Comparison of ENCODE assay signal across 8 cellular contexts in genomic region chr20:3046677-3047462, GRCh38. TPM values are rescaled to one million over a fixed set of nuclear protein-coding genes. Genes with fewer than 3 reads are reported as not detected.
A peak's percentile ranks its signal among the peaks of the same experiment; 100 is the strongest.
DNase-seq lines count a peak whose midpoint lies in the region; FAIRE-seq and TF ChIP-seq lines count a peak whose summit lies in the region.

No MANE protein-coding gene starts in this region.

- H3K36me3 ChIP-seq in MG63: peaks cover 7% of the 10 kb centered on the region
- peaks cover 39% of the 10 kb centered on the region for H3K36me3 ChIP-seq in WERI-Rb-1
- no peaks in the 10 kb centered on the region for H3K36me3 ChIP-seq in prostate gland

- intact Hi-C loops in prostate gland (cut with DNase I): no loop called here

- no peak for TF ChIP-seq CTCF in GM12865 (IDR thresholded peaks at IDR 0.05; ENCODE audit: insufficient read depth, low read depth, low read length, missing control alignments)
- no peak for TF ChIP-seq CTCF in WERI-Rb-1 (IDR thresholded peaks at IDR 0.05; ENCODE audit: low read depth, low read length)
- TF ChIP-seq CTCF in fibroblast of villous mesenchyme (IDR thresholded peaks at IDR 0.05; ENCODE audit: insufficient read depth, low read depth, low read length): no peak
- no peak for TF ChIP-seq CTCF in prostate gland (IDR thresholded peaks at IDR 0.05)

- TF ChIP-seq POLR2A in prostate gland (IDR thresholded peaks at IDR 0.05) (no peak), H54 (IDR thresholded peaks at IDR 0.05; ENCODE audit: low read depth, low read length) (no peak), erythroblast (IDR thresholded peaks at IDR 0.05; ENCODE audit: low read length) (no peak)

- H3K27ac ChIP-seq in WERI-Rb-1 (peak overlapping the region; percentile 89), prostate gland (peak overlapping the region; percentile 90 to 96)

- H3K4me3 ChIP-seq in GM12865 (ENCODE audit: low read depth, low read length) (peak overlapping the region; percentile 84), MG63 (peak overlapping the region; percentile 71), WERI-Rb-1 (ENCODE audit: low read depth, low read length) (peak overlapping the region; percentile 73), fibroblast of villous mesenchyme (ENCODE audit: low read depth, low read length) (peak overlapping the region; percentile 82), prostate gland (peak overlapping the region; percentile 83 to 93)

- peak; percentile 42 for DNase-seq in GM12865 (ENCODE audit: low read depth)
- DNase-seq in MG63: no peak
- DNase-seq in WERI-Rb-1: peak; percentile 27
- DNase-seq in fibroblast of villous mesenchyme (ENCODE audit: low read depth): no peak
- peak; percentile 24 for DNase-seq in prostate gland (ENCODE audit: low spot score)
- DNase-seq in H54 (ENCODE audit: insufficient read length, low spot score): no peak
- no peak for DNase-seq in erythroblast (lab: John Stamatoyannopoulos, UW)
- no peak for DNase-seq in OCI-M2 (lab: John Stamatoyannopoulos, UW; ENCODE audit: unreplicated experiment)

- H3K4me1 ChIP-seq in prostate gland (replicated peaks): peaks cover 8% of the 10 kb centered on the region

- WGBS in prostate gland: 34% methylated on average over 38 of the region's 39 CpGs

- no peaks in the 10 kb centered on the region for H3K27me3 ChIP-seq in MG63
- no peaks in the 10 kb centered on the region for H3K27me3 ChIP-seq in WERI-Rb-1 (ENCODE audit: insufficient read depth, low read depth, severe bottlenecking)
- H3K27me3 ChIP-seq in prostate gland (replicated peaks; ENCODE audit: insufficient read depth): no peaks in the 10 kb centered on the region

- no peak for FAIRE-seq in H54 (lab: Jason Lieb, UNC)

- H3K9me3 ChIP-seq in MG63 (no peaks in the 10 kb centered on the region), WERI-Rb-1 (ENCODE audit: severe bottlenecking) (no peaks in the 10 kb centered on the region), prostate gland (no peaks in the 10 kb centered on the region)

RNA-seq across cellular contexts. Expression of gene MRPS26, which starts 1.0 kb away (rescaled TPM):
- total RNA-seq in MG63 (2014; rRNA removed; shearing (Covaris generic); ENCODE audit: low replicate concordance): 44.1 and 63.8 TPM in 2 replicates
- total RNA-seq in fibroblast of villous mesenchyme (26.8 and 31.6 TPM in 2 replicates), prostate gland (100 to 1,000 TPM in 1 of 2 donors, 10 to 100 TPM in 1; 75.8 to 129 TPM)

RNA-seq across cellular contexts. Expression of gene GNRH2, which starts 3.4 kb away (rescaled TPM):
- total RNA-seq in MG63 (2014; rRNA removed; shearing (Covaris generic); ENCODE audit: low replicate concordance): not detected in 2 replicates
- total RNA-seq in fibroblast of villous mesenchyme: under 0.01 TPM in 1 of 2 replicates, not detected in the other
- not detected for total RNA-seq in prostate gland

RNA-seq across cellular contexts. Expression of gene OXT, which starts 24.6 kb away (rescaled TPM):
- not detected in 2 replicates for total RNA-seq in MG63 (2014; rRNA removed; shearing (Covaris generic); ENCODE audit: low replicate concordance)
- total RNA-seq in fibroblast of villous mesenchyme (not detected in 2 replicates), prostate gland (1 to 10 TPM in 1 of 2 donors, not detected in 1; 9.8 TPM)

RNA-seq across cellular contexts. Expression of gene AVP, which starts 37.7 kb away (rescaled TPM):
- not detected in 2 replicates for total RNA-seq in MG63 (2014; rRNA removed; shearing (Covaris generic); ENCODE audit: low replicate concordance)
- total RNA-seq in fibroblast of villous mesenchyme (not detected in 2 replicates), prostate gland (1 to 10 TPM in 1 of 2 donors, not detected in 1; 3.1 TPM)

Comparison
In these comparisons a context has a peak if more than half of its experiments do, and no peak if none do; other contexts are left out.
1. DNase-seq: peak in GM12865 (single experiment), WERI-Rb-1 (single experiment) and prostate gland (single experiment); none in MG63 (single experiment), fibroblast of villous mesenchyme (single experiment), H54 (single experiment), erythroblast (0 of 2) and OCI-M2 (single experiment).
2. Peak in every context shown above with its lines, with median percentiles within 50 percentile points of each other: H3K4me3 ChIP-seq.